16 cellular contexts compared by ENCODE assay signal in the genomic region with DNA sequence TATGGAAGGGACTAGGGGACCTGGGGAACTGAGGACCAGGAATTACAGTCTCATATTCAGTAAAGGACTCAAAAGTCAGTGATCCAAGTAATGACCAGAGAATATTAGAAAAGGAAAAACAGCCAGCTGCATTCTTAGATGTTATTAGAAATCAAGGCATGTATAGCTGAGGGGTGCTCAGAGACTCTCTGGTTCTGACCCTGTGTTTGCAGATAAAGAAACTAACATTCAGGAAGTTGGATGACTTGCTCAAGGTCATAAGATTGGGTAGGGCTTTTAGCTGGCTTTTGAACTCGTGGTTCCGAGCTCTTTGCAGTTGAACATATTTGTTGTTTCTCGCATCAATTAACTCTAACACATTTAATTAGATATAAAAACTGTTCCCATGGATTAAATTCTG.
DNase-seq lines count a peak whose midpoint lies in the region; ATAC-seq, FAIRE-seq and TF ChIP-seq lines count a peak whose summit lies in the region.
"Had no signal": no experiment of that assay in that cellular context is flagged by ENCODE, and none has a peak within 500 bp of the region (broad histone marks: within the 10 kb centered on the region; RNA-seq: fewer than 3 reads in every experiment).

No MANE protein-coding gene starts in this region.

- BruUV-seq in OCI-LY7 (replicated peaks; lab: Mats Ljungman, UMichigan): TSS peak; percentile 53
- no TSS peak for BruUV-seq in K562 (replicated peaks; lab: Mats Ljungman, UMichigan)

- POLR2A ChIA-PET in OCI-LY7 (lab: Charles Lee): interaction anchor here (0.6 to 7.5 kb wide), 15 partner anchors 10 to 744 kb away, joined by 3 to 283 read pairs (median 4); no protein-coding TSS in a partner anchor
- POLR2A ChIA-PET in K562 (lab: Yijun Ruan, JAX): no interaction called here

- H3K4me1 ChIP-seq in OCI-LY7 (ENCODE audit: insufficient read depth, low read length, poor library complexity, severe bottlenecking) (peaks cover 58% of the 10 kb centered on the region), K562 (replicated peaks in 1 of 2; ENCODE audit: control insufficient read depth in 2 of 2, insufficient read depth in 2 of 2, low read length in 2 of 2) (peaks cover 0 to 5% of the 10 kb centered on the region in 2 experiments; a peak in 1 of 5 replicates), sigmoid colon (no peaks in the 10 kb centered on the region)
- H3K4me1 ChIP-seq: psoas muscle had no signal

- H3K4me3 ChIP-seq in GM12865 (ENCODE audit: low read depth, low read length) (no peak overlapping the region), OCI-LY7 (ENCODE audit: low read depth, low read length, poor library complexity, severe bottlenecking) (no peak overlapping the region), K562 (no peak overlapping the region), H7 (ENCODE audit: insufficient read depth, low read depth, low read length) (no peak overlapping the region), sigmoid colon (no peak overlapping the region)
- H3K4me3 ChIP-seq: left lung, psoas muscle had no signal

- no peak for TF ChIP-seq RAD21 in K562 (CRISPR knock-in tag; conservative IDR thresholded peaks at IDR 0.05 in 1 of 2, IDR thresholded peaks at IDR 0.05 in 1 of 2)

- no peak overlapping the region for H3K9ac ChIP-seq in K562 (ENCODE audit: insufficient read depth in 1 of 2, low read depth in 2 of 2, low read length in 2 of 2)

- H2AFZ ChIP-seq in OCI-LY7 (ENCODE audit: low read length): peak overlapping the region; percentile 83; the same call in 1 of the 2 replicates
- peak overlapping the region; percentile 28 for H2AFZ ChIP-seq in K562 (ENCODE audit: low read depth, low read length)

- TF ChIP-seq EP300 in K562 (IDR thresholded peaks at IDR 0.05; ENCODE audit: low read length) (no peak), sigmoid colon (IDR thresholded peaks at IDR 0.05) (no peak)

- no peak for ATAC-seq in K562
- ATAC-seq: left lung, psoas muscle had no signal

- peaks cover 10 to 20% (median 16%) of the 10 kb centered on the region in 7 donors for H3K9me3 Mint-ChIP-seq in CD14-positive monocyte

- H3K9me1 ChIP-seq in K562 (ENCODE audit: control insufficient read depth, insufficient read depth, low read length): no peaks in the 10 kb centered on the region

- H3K27ac ChIP-seq in OCI-LY7 (ENCODE audit: low read depth, low read length, poor library complexity, severe bottlenecking) (peak overlapping the region; percentile 96), K562 (ENCODE audit: extremely low read depth, low read depth, low read length) (no peak overlapping the region), sigmoid colon (no peak overlapping the region)
- H3K27ac ChIP-seq: left lung, psoas muscle had no signal

- H3K9me2 ChIP-seq in OCI-LY7 (ENCODE audit: insufficient read depth, low read length): no peaks in the 10 kb centered on the region

- CTCF ChIA-PET in OCI-LY7 (lab: Charles Lee; ENCODE audit: unreplicated experiment): interaction anchor here (2.0 to 2.9 kb wide), 2 partner anchors 11 to 15 kb away, joined by 13 to 16 read pairs; no protein-coding TSS in a partner anchor
- CTCF ChIA-PET in K562 (lab: Yijun Ruan, JAX; ENCODE audit: low intra/inter-chr PET ratio): no interaction called here

- H3K4me3 Mint-ChIP-seq in CD14-positive monocyte: no peak overlapping the region

- H3K79me2 ChIP-seq in OCI-LY7 (ENCODE audit: insufficient read depth, low read depth, low read length): no peaks in the 10 kb centered on the region
- no peaks in the 10 kb centered on the region for H3K79me2 ChIP-seq in K562 (ENCODE audit: control insufficient read depth, insufficient read depth, low read length)

- intact Hi-C loops in CD14-positive monocyte (cut with micrococcal nuclease) (no loop called here), OCI-LY7 (cut with micrococcal nuclease; ENCODE audit: unreplicated experiment) (loop anchor here (5.0 to 10.0 kb wide), 2 partner anchors 537 to 925 kb away; partner anchors contain the start of genes CFAP97 and SNX25), K562 (cut with micrococcal nuclease) (no loop called here), sigmoid colon (cut with DNase I) (no loop called here)

- H3K4me2 ChIP-seq in OCI-LY7 (ENCODE audit: low read length) (peak overlapping the region; percentile 72), K562 (ENCODE audit: insufficient read depth, low read length) (no peak overlapping the region)

- peaks cover 27% of the 10 kb centered on the region for H3K4me1 Mint-ChIP-seq in CD14-positive monocyte

- peaks cover 0 to 4% of the 10 kb centered on the region in 2 donors for H3K36me3 Mint-ChIP-seq in CD14-positive monocyte

- peaks cover 18% of the 10 kb centered on the region for H3K9me3 ChIP-seq in OCI-LY7 (ENCODE audit: low read length)
- peaks cover 4% of the 10 kb centered on the region for H3K9me3 ChIP-seq in K562 (replicated peaks; ENCODE audit: control insufficient read depth, insufficient read depth, low read depth, low read length)
- no peaks in the 10 kb centered on the region for H3K9me3 ChIP-seq in sigmoid colon
- H3K9me3 ChIP-seq: psoas muscle had no signal

- TF ChIP-seq CTCF in CD14-positive monocyte (IDR thresholded peaks at IDR 0.05) (no peak), GM12865 (IDR thresholded peaks at IDR 0.05; ENCODE audit: insufficient read depth, low read depth, low read length, missing control alignments) (no peak), OCI-LY7 (conservative IDR thresholded peaks at IDR 0.05; ENCODE audit: low read length) (no peak), K562 (IDR thresholded peaks at IDR 0.05 in 2 of 3, conservative IDR thresholded peaks at IDR 0.05 in 1 of 3; ENCODE audit: insufficient read depth in 2 of 3, low read depth in 1 of 3, low read length in 3 of 3) (no peak), sigmoid colon (IDR thresholded peaks at IDR 0.05) (no peak)

- H3K36me3 ChIP-seq in OCI-LY7 (ENCODE audit: insufficient read depth, low read length) (peaks cover 11% of the 10 kb centered on the region), K562 (ENCODE audit: control insufficient read depth, insufficient read depth, low read length) (no peaks in the 10 kb centered on the region), H7 (replicated peaks; ENCODE audit: control insufficient read depth, insufficient read depth, low read length) (no peaks in the 10 kb centered on the region), sigmoid colon (no peaks in the 10 kb centered on the region)
- H3K36me3 ChIP-seq: left lung had no signal

- in situ Hi-C loops in K562 (cut with MboI): no loop called here

- DNase-seq in CD14-positive monocyte (ENCODE audit: low spot score) (no peak), GM12865 (ENCODE audit: low read depth) (peak; percentile 49), OCI-LY7 (ENCODE audit: low spot score) (no peak), K562 (ENCODE audit: extremely low read depth in 1 of 4, low spot score in 3 of 4) (no peak), NCI-H510A (lab: John Stamatoyannopoulos, UW) (no peak), H7 (no peak), sigmoid colon (no peak)
- DNase-seq: activated effector memory CD4-positive, alpha-beta T cell treated with Interleukin-2 at 50 U/mL for 16 hours; AML-193; KG1; left lung; NCI-H1694 treated with DMSO at 0.1 percent for 48 hours; psoas muscle had no signal

- H4K20me1 ChIP-seq in OCI-LY7 (ENCODE audit: insufficient read depth, low read length) (no peaks in the 10 kb centered on the region), K562 (replicated peaks; ENCODE audit: control insufficient read depth, insufficient read depth, low read length) (no peaks in the 10 kb centered on the region)

- WGBS in K562 (ENCODE audit: insufficient coverage, low coverage, missing lambda C conversion rate): 19% methylated on average over 3 of the region's 3 CpGs
- WGBS in sigmoid colon, 2 donors: 65 to 72% methylated on average over 3 of the region's 3 CpGs

- H3K27me3 ChIP-seq in K562 (ENCODE audit: control insufficient read depth in 2 of 2, insufficient read depth in 2 of 2, low read length in 2 of 2): no peaks in the 10 kb centered on the region
- H3K27me3 ChIP-seq in H7 (ENCODE audit: control insufficient read depth, insufficient read depth, low read length): no peaks in the 10 kb centered on the region
- H3K27me3 ChIP-seq in sigmoid colon: no peaks in the 10 kb centered on the region
- H3K27me3 ChIP-seq: left lung had no signal

- no peaks in the 10 kb centered on the region for H3K27me3 Mint-ChIP-seq in CD14-positive monocyte (ENCODE audit: low read depth in 3 of 3)

- TF ChIP-seq POLR2A in K562 (conservative IDR thresholded peaks at IDR 0.05) (no peak), sigmoid colon (IDR thresholded peaks at IDR 0.05) (no peak)

- H3K27ac Mint-ChIP-seq in CD14-positive monocyte: peak overlapping the region in 6 of 7 donors; percentile 17 to 77 (median 55)

- peak; percentile 19 for FAIRE-seq in K562 (lab: Jason Lieb, UNC)
- FAIRE-seq: colon, frontal cortex, RCC 7860 had no signal

TF ChIP-seq in K562, 482 proteins besides CTCF, POLR2A, EP300 and RAD21 (continues in another document):
- no peak for TF ChIP-seq EGR1 (conservative IDR thresholded peaks at IDR 0.05)
- 0 out of 2 replicates have a peak, but pooled peaks have one; percentile 41 for TF ChIP-seq ESRRA (IDR thresholded peaks at IDR 0.05; ENCODE audit: borderline replicate concordance, low read depth)
- TF ChIP-seq ESRRB (CRISPR knock-in tag; IDR thresholded peaks at IDR 0.05; ENCODE audit: borderline replicate concordance): no peak
